ENCODE assay signal across 1 cellular context in genomic region chr19:19321143-19321577, GRCh38.
TF ChIP-seq lines count a peak whose summit lies in the region.

No MANE protein-coding gene starts in this region.

TF ChIP-seq in IMR-90, 13 proteins besides CTCF, POLR2A, EP300 and RAD21 (continued from another document):
- TF ChIP-seq MXI1 (IDR thresholded peaks at IDR 0.05; ENCODE audit: borderline replicate concordance, low read depth, low read length), result no peak
